8 cellular contexts compared by ENCODE assay signal in genomic region chr1:34866762-34867109, GRCh38. TPM values are rescaled to one million over a fixed set of nuclear protein-coding genes. Genes with fewer than 3 reads are reported as not detected.
DNase-seq lines count a peak whose midpoint lies in the region; ATAC-seq, FAIRE-seq and TF ChIP-seq lines count a peak whose summit lies in the region.

No MANE protein-coding gene starts in this region.

- H2BK5ac ChIP-seq in H1 (ENCODE audit: low read depth, low read length) = no peak overlapping the region

- peak overlapping the region; percentile 94 for H4K8ac ChIP-seq in H1 (ENCODE audit: extremely low read depth, insufficient read depth, low read length)

- no peak overlapping the region for H2BK120ac ChIP-seq in H1 (replicated peaks; ENCODE audit: low read depth, low read length)

- peaks cover 7% of the 10 kb centered on the region; the same call in 1 of the 2 replicates for H3K23me2 ChIP-seq in H1 (ENCODE audit: low read depth, low read length)

- H3K36me3 ChIP-seq in DOHH2 (ENCODE audit: control insufficient read depth, low read length) (no peaks in the 10 kb centered on the region), MM.1S (replicated peaks; ENCODE audit: insufficient read depth, low read length) (no peaks in the 10 kb centered on the region), H1 (ENCODE audit: control insufficient read depth in 2 of 4, insufficient read depth in 4 of 4, low read length in 3 of 4) (no peaks in the 10 kb centered on the region), psoas muscle (ENCODE audit: insufficient read depth in 1 of 2, low read depth in 1 of 2) (no peaks in the 10 kb centered on the region)

- no peaks in the 10 kb centered on the region for H3K9me2 ChIP-seq in DOHH2 (replicated peaks; ENCODE audit: control insufficient read depth, low read length)
- no peaks in the 10 kb centered on the region for H3K9me2 ChIP-seq in MM.1S (replicated peaks; ENCODE audit: insufficient read depth, low read length)

- peak overlapping the region; percentile 71 for H3K4me3 ChIP-seq in DOHH2 (ENCODE audit: low read length)
- peak overlapping the region; percentile 76 for H3K4me3 ChIP-seq in MM.1S (ENCODE audit: low read length)
- peak overlapping the region in 1 of 4 experiments; percentile 67; a peak in 2 of 8 replicates for H3K4me3 ChIP-seq in H1 (ENCODE audit: extremely low read depth in 1 of 4, insufficient read depth in 2 of 4, low read depth in 3 of 4, low read length in 4 of 4)
- H3K4me3 ChIP-seq in psoas muscle = peak overlapping the region; percentile 81

- H3K18ac ChIP-seq in H1 (ENCODE audit: extremely low read depth, low read length) = no peak overlapping the region; the same call in 1 of the 2 replicates

- no peak overlapping the region for H2BK12ac ChIP-seq in H1 (ENCODE audit: low read depth, low read length)

- H4K20me1 ChIP-seq in DOHH2 (ENCODE audit: control insufficient read depth, insufficient read depth, low read depth, low read length) (no peaks in the 10 kb centered on the region), MM.1S (ENCODE audit: insufficient read depth, low read length) (no peaks in the 10 kb centered on the region), H1 (replicated peaks in 1 of 2; ENCODE audit: control insufficient read depth in 1 of 2, insufficient read depth in 2 of 2, low read length in 2 of 2) (peaks cover 0 to 3% of the 10 kb centered on the region in 2 experiments)

- no peaks in the 10 kb centered on the region for H3K79me1 ChIP-seq in H1 (ENCODE audit: low read depth, low read length)

- H3K14ac ChIP-seq in H1 (ENCODE audit: insufficient read length) = no peak overlapping the region

- no peak overlapping the region for H2BK15ac ChIP-seq in H1 (ENCODE audit: low read length)

- no peak overlapping the region for H2AK5ac ChIP-seq in H1 (ENCODE audit: low read depth, low read length)

- no peak for TF ChIP-seq RAD21 in H1 (IDR thresholded peaks at IDR 0.05 in 1 of 2, conservative IDR thresholded peaks at IDR 0.05 in 1 of 2; ENCODE audit: low read depth in 2 of 2, low read length in 2 of 2)

- H3K4ac ChIP-seq in H1 (replicated peaks; ENCODE audit: insufficient read length, low read depth, low read length) = no peak overlapping the region

- peaks cover 9% of the 10 kb centered on the region; the same call in 1 of the 2 replicates for H3K27me3 ChIP-seq in DOHH2 (ENCODE audit: control insufficient read depth, low read length)
- peaks cover 24% of the 10 kb centered on the region for H3K27me3 ChIP-seq in MM.1S (replicated peaks; ENCODE audit: insufficient read depth, low read length)
- peaks cover 0 to 11% (median 4%) of the 10 kb centered on the region in 4 experiments; a peak in 2 of 7 replicates for H3K27me3 ChIP-seq in H1 (replicated peaks in 1 of 4; ENCODE audit: control insufficient read depth in 3 of 4, extremely low read depth in 1 of 4, insufficient read depth in 3 of 4, low read length in 3 of 4)
- peaks cover 0 to 6% (median 0%) of the 10 kb centered on the region in 3 donors for H3K27me3 ChIP-seq in psoas muscle (ENCODE audit: insufficient read depth in 3 of 3, low read length in 2 of 3)

- no peaks in the 10 kb centered on the region for H3K79me2 ChIP-seq in DOHH2 (ENCODE audit: control insufficient read depth, low read length)
- H3K79me2 ChIP-seq in MM.1S (ENCODE audit: low read length) = no peaks in the 10 kb centered on the region
- H3K79me2 ChIP-seq in H1 (ENCODE audit: control insufficient read depth in 1 of 2, insufficient read depth in 2 of 2, low read length in 2 of 2) = no peaks in the 10 kb centered on the region

- no peak overlapping the region for H3K27ac ChIP-seq in DOHH2 (ENCODE audit: low read depth, low read length)
- H3K27ac ChIP-seq in MM.1S (ENCODE audit: low read length) = no peak overlapping the region
- H3K27ac ChIP-seq in H1 (ENCODE audit: low read depth, low read length) = no peak overlapping the region
- no peak overlapping the region for H3K27ac ChIP-seq in psoas muscle

- H4K91ac ChIP-seq in H1 (replicated peaks; ENCODE audit: insufficient read length, low read length) = peak overlapping the region; percentile 75

- H3K9ac ChIP-seq in MM.1S (ENCODE audit: low read length) = peak overlapping the region; percentile 87; the same call in 1 of the 2 replicates
- no peak overlapping the region for H3K9ac ChIP-seq in H1 (replicated peaks in 1 of 4; ENCODE audit: extremely low read depth in 1 of 4, low read depth in 3 of 4, low read length in 3 of 4)

- no peak for TF ChIP-seq CTCF in DOHH2 (IDR thresholded peaks at IDR 0.05; ENCODE audit: low read depth, low read length, poor library complexity, severe bottlenecking)
- no peak for TF ChIP-seq CTCF in MM.1S (IDR thresholded peaks at IDR 0.05; ENCODE audit: low read length)
- TF ChIP-seq CTCF in H1 (IDR thresholded peaks at IDR 0.05; ENCODE audit: control extremely low read depth in 1 of 3, insufficient read depth in 1 of 3, low read depth in 1 of 3, low read length in 3 of 3) = no peak
- TF ChIP-seq CTCF in psoas muscle (IDR thresholded peaks at IDR 0.05) = no peak

- intact Hi-C loops in psoas muscle (cut with DNase I) = loop anchor here (1.0 to 5.0 kb wide), 2 partner anchors 79 to 80 kb away; no protein-coding TSS in a partner anchor

- no peak overlapping the region for H2BK20ac ChIP-seq in H1 (ENCODE audit: low read length)

- CTCF ChIA-PET in H1 (lab: Charles Lee; ENCODE audit: partially characterized antibody) = interaction anchor here (0.6 to 9.6 kb wide), 24 partner anchors 9 to 588 kb away, joined by 3 to 103 read pairs (median 4); partner anchors contain the start of gene DLGAP3

- H3K9me3 ChIP-seq in DOHH2 (ENCODE audit: control insufficient read depth, insufficient read depth, low read length) = no peaks in the 10 kb centered on the region
- H3K9me3 ChIP-seq in MM.1S (replicated peaks; ENCODE audit: insufficient read depth, low read length) = no peaks in the 10 kb centered on the region
- H3K9me3 ChIP-seq in H1 (ENCODE audit: insufficient read depth in 2 of 2, low read depth in 1 of 2, low read length in 1 of 2) = no peaks in the 10 kb centered on the region
- no peaks in the 10 kb centered on the region for H3K9me3 ChIP-seq in psoas muscle

- H3K4me2 ChIP-seq in DOHH2 (ENCODE audit: low read length) (peak overlapping the region; percentile 70), MM.1S (ENCODE audit: low read depth, low read length) (peak overlapping the region; percentile 88), H1 (ENCODE audit: insufficient read depth in 1 of 2, low read depth in 2 of 2, low read length in 2 of 2) (peak overlapping the region; percentile 55 to 72; a peak in 2 of 4 replicates)

- H3K4me1 ChIP-seq in DOHH2 (ENCODE audit: control insufficient read depth, low read length) (peaks cover 14% of the 10 kb centered on the region), MM.1S (ENCODE audit: low read length) (no peaks in the 10 kb centered on the region), H1 (replicated peaks in 1 of 4; ENCODE audit: control insufficient read depth in 3 of 4, insufficient read depth in 4 of 4, low read length in 3 of 4) (peaks cover 0 to 7% (median 3%) of the 10 kb centered on the region in 4 experiments; a peak in 4 of 7 replicates), psoas muscle (peaks cover 4% of the 10 kb centered on the region)

- no peaks in the 10 kb centered on the region for H3F3A ChIP-seq in DOHH2 (ENCODE audit: control insufficient read depth, insufficient read depth)
- peaks cover 5% of the 10 kb centered on the region; the same call in 1 of the 2 replicates for H3F3A ChIP-seq in MM.1S (ENCODE audit: insufficient read depth, low read length)

- no peak for TF ChIP-seq POLR2A in H1 (IDR thresholded peaks at IDR 0.05; ENCODE audit: control extremely low read depth in 1 of 2, low read depth in 2 of 2, low read length in 2 of 2)

- FAIRE-seq in H1 (lab: Jason Lieb, UNC) = no peak

- POLR2A ChIA-PET in H1 (lab: Charles Lee; ENCODE audit: partially characterized antibody) = interaction anchor here (0.8 to 2.7 kb wide), 7 partner anchors 10 to 326 kb away, joined by 3 to 11 read pairs (median 5); partner anchors contain the start of gene SFPQ

- ATAC-seq in psoas muscle (no peak), GM21723 (IDR thresholded peaks at IDR 0.05; ENCODE audit: unreplicated experiment) (no peak)

- 80% methylated on average over 8 of the region's 9 CpGs; no CpG with 5 or more reads in 1 of the 2 experiments for WGBS in H1 (ENCODE audit: extremely low coverage in 1 of 2, insufficient coverage in 1 of 2, insufficient read length in 1 of 2, insufficient replicate concordance in 2 of 2, low coverage in 1 of 2, low lambda C conversion rate in 2 of 2, missing lambda C conversion rate in 1 of 2), 2 experiments
- 21 to 26% (median 24%) methylated on average over 9 of the region's 9 CpGs for whole genome bisulfite sequencing in psoas muscle, 3 donors

- no peak overlapping the region for H3K23ac ChIP-seq in H1 (ENCODE audit: insufficient read length)

- H3K56ac ChIP-seq in H1 (replicated peaks; ENCODE audit: insufficient read length, low read depth, low read length) = no peak overlapping the region

- no peak overlapping the region for H4K5ac ChIP-seq in H1 (ENCODE audit: insufficient read length, low read depth, low read length)

- no peak for TF ChIP-seq EP300 in H1 (IDR thresholded peaks at IDR 0.05; ENCODE audit: borderline replicate concordance in 1 of 2, low read depth in 2 of 2, low read length in 2 of 2)

- no peak for DNase-seq in MM.1S
- no peak for DNase-seq in H1 (ENCODE audit: low read depth in 1 of 2, low spot score in 2 of 2)
- no peak for DNase-seq in psoas muscle
- no peak for DNase-seq in GOT3 (lab: John Stamatoyannopoulos, UW)
- no peak for DNase-seq in NCI-H526 treated with DMSO at 0.1 percent for 48 hours (lab: John Stamatoyannopoulos, UW)
- DNase-seq in HCEC 1CT = no peak

- H2AFZ ChIP-seq in MM.1S (ENCODE audit: low read length) (peak overlapping the region; percentile 54), H1 (ENCODE audit: low read length) (no peak overlapping the region)

TF ChIP-seq in H1, 55 proteins besides CTCF, POLR2A, EP300 and RAD21:
- TF ChIP-seq GTF2F1 (IDR thresholded peaks at IDR 0.05; ENCODE audit: borderline replicate concordance, low read depth, low read length) (no peak), CREB1 (IDR thresholded peaks at IDR 0.05) (no peak), EZH2 (IDR thresholded peaks at IDR 0.05; ENCODE audit: low read depth, low read length, severe bottlenecking) (no peak), SIN3A (conservative IDR thresholded peaks at IDR 0.05 in 1 of 2, IDR thresholded peaks at IDR 0.05 in 1 of 2; ENCODE audit: low read depth in 1 of 2, low read length in 2 of 2) (no peak)

RNA-seq across cellular contexts. Expression of gene SMIM12, which starts 7.2 kb away (rescaled TPM):
- total RNA-seq in H1 (2021; fragmentation: NEBNext Ultra II Directional; extraction: Animal tissue kit (Norgen Biotek cat#: 25700)) = 40.9 and 42.6 TPM in 2 replicates
- 43.8 and 49.2 TPM in 2 replicates for polyA plus RNA-seq in H1 (2011; rRNA removed)
- 48.0 TPM for polyA plus RNA-seq in H1 (2011; cell fraction: cytosol; rRNA removed)
- polyA plus RNA-seq in H1 (2011; cell fraction: nucleus; rRNA removed) = 27.5 TPM
- 27.9 to 49.4 TPM (median 46.8 TPM) in 4 replicates for polyA plus RNA-seq in H1 (2012, experiment 1 of 2)
- 37.8 TPM for polyA plus RNA-seq in H1 (2012, experiment 2 of 2)
- polyA plus RNA-seq in H1 (2013, experiment 1 of 2) = 21.6 TPM
- polyA plus RNA-seq in H1 (2013, experiment 2 of 2) = 22.7 TPM
- polyA minus RNA-seq in H1 (2011; rRNA and poly(A)+ RNA removed) = 34.3 and 36.4 TPM in 2 replicates
- 14.7 TPM for polyA minus RNA-seq in H1 (2011; cell fraction: cytosol; rRNA and poly(A)+ RNA removed)
- 10.6 TPM for polyA minus RNA-seq in H1 (2011; cell fraction: nucleus; rRNA and poly(A)+ RNA removed)
- total RNA-seq in psoas muscle = 10 to 100 TPM; 17.9 to 66.5 (median 45.8) TPM
- polyA plus RNA-seq in psoas muscle = 100 to 1,000 TPM in 2 of 3 donors, 10 to 100 TPM in 1; 59.2 to 140 (median 101) TPM
